10 cellular contexts compared by ENCODE assay signal in genomic region chr3:56862352-56863062, GRCh38.
A peak's percentile ranks its signal among the peaks of the same experiment; 100 is the strongest.
DNase-seq lines count a peak whose midpoint lies in the region; ATAC-seq and TF ChIP-seq lines count a peak whose summit lies in the region.
"Had no signal": no experiment of that assay in that cellular context is flagged by ENCODE, and none has a peak within 500 bp of the region (broad histone marks: within the 10 kb centered on the region; RNA-seq: fewer than 3 reads in every experiment).

No MANE protein-coding gene starts in this region.

- H3K79me2 ChIP-seq in OCI-LY3 (ENCODE audit: low read length), result no peaks in the 10 kb centered on the region

- H3K27me3 ChIP-seq in OCI-LY3 (ENCODE audit: low read depth, low read length), result peaks cover 20% of the 10 kb centered on the region
- H3K27me3 ChIP-seq: pancreas had no signal

- H3K4me3 Mint-ChIP-seq in effector memory CD8-positive, alpha-beta T cell, result no peak overlapping the region

- TF ChIP-seq CTCF in OCI-LY3 (IDR thresholded peaks at IDR 0.05; ENCODE audit: low read depth, low read length), result no peak

- H3K27ac Mint-ChIP-seq in effector memory CD8-positive, alpha-beta T cell, result peak overlapping the region; percentile 56 to 81

- no peaks in the 10 kb centered on the region for H3K9me3 ChIP-seq in OCI-LY3 (ENCODE audit: insufficient read depth, low read length)
- H3K9me3 ChIP-seq: pancreas had no signal

- no peak overlapping the region for H3K9ac ChIP-seq in OCI-LY3 (ENCODE audit: low read length)

- H2AFZ ChIP-seq in OCI-LY3 (ENCODE audit: low read depth, low read length), result no peak overlapping the region

- H3K4me2 ChIP-seq in OCI-LY3 (ENCODE audit: low read length), result peak overlapping the region; percentile 45

- H3K27ac ChIP-seq in OCI-LY3 (ENCODE audit: low read length), result no peak overlapping the region
- H3K27ac ChIP-seq: 22Rv1, pancreas had no signal

- H3K4me3 ChIP-seq in OCI-LY3 (ENCODE audit: low read length), result no peak overlapping the region; the same call in 1 of the 2 replicates
- H3K4me3 ChIP-seq: pancreas had no signal

- H3K27me3 Mint-ChIP-seq in effector memory CD8-positive, alpha-beta T cell, result no peaks in the 10 kb centered on the region

- no peaks in the 10 kb centered on the region for H4K20me1 ChIP-seq in OCI-LY3 (ENCODE audit: insufficient read depth, low read length)

- peaks cover 27% of the 10 kb centered on the region for H3K4me1 ChIP-seq in OCI-LY3 (ENCODE audit: low read length)
- H3K4me1 ChIP-seq: pancreas had no signal

- peaks cover 44 to 51% of the 10 kb centered on the region in 2 donors for H3K4me1 Mint-ChIP-seq in effector memory CD8-positive, alpha-beta T cell (ENCODE audit: low read depth in 2 of 2)

- peaks cover 4% of the 10 kb centered on the region for H3K36me3 ChIP-seq in OCI-LY3 (replicated peaks; ENCODE audit: low read depth, low read length)
- H3K36me3 ChIP-seq: pancreas had no signal

- peaks cover 0 to 1% of the 10 kb centered on the region in 2 donors for H3K9me3 Mint-ChIP-seq in effector memory CD8-positive, alpha-beta T cell

- DNase-seq in DMS 273 (lab: John Stamatoyannopoulos, UW; ENCODE audit: unreplicated experiment) (peak; percentile 20), DMS 273 treated with DMSO at 0.1 percent for 48 hours (lab: John Stamatoyannopoulos, UW) (no peak), pons (ENCODE audit: low spot score) (peak; percentile 91), OCI-M1 (lab: John Stamatoyannopoulos, UW) (no peak), COLO668 (lab: John Stamatoyannopoulos, UW; ENCODE audit: unreplicated experiment) (no peak)
- DNase-seq in effector memory CD8-positive, alpha-beta T cell, result no peak
- DNase-seq: pancreas had no signal

- H3K36me3 Mint-ChIP-seq in effector memory CD8-positive, alpha-beta T cell (ENCODE audit: insufficient read depth), result no peaks in the 10 kb centered on the region

- ATAC-seq in effector memory CD8-positive, alpha-beta T cell (replicated peaks), result no peak
- no peak for ATAC-seq in HG03342 (IDR thresholded peaks at IDR 0.05; ENCODE audit: unreplicated experiment)

Comparison
In these comparisons a context has a peak if more than half of its experiments do, and no peak if none do; other contexts are left out.
1. DNase-seq: peak in DMS 273 (single experiment) and pons (single experiment); none in DMS 273 treated with DMSO at 0.1 percent for 48 hours (single experiment), effector memory CD8-positive, alpha-beta T cell (0 of 3), OCI-M1 (single experiment) and COLO668 (single experiment).